9 cellular contexts compared by ENCODE assay signal in the genomic region with DNA sequence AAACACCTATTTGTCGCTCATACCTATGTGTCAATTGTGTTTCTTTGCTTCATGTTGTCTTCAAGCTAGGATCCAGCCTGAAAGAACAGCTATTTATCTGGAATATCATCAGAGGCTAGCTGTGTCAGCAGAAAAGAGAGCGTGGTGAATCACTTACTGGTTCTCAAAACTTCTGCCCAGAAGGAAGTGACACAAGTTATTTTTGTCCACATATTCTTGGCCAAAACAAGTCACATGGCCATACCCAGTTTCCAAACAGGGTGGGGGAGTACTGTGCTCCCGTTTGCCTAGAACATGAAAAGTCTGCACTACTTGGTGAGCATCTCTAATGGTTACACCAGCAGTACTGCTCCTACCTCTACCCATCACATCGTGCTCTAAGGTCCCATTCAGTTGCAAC.
DNase-seq lines count a peak whose midpoint lies in the region; ATAC-seq and TF ChIP-seq lines count a peak whose summit lies in the region.
"Had no signal": no experiment of that assay in that cellular context is flagged by ENCODE, and none has a peak within 500 bp of the region (broad histone marks: within the 10 kb centered on the region; RNA-seq: fewer than 3 reads in every experiment).

No MANE protein-coding gene starts in this region.

- H3K27me3 ChIP-seq in testis = no peaks in the 10 kb centered on the region

- intact Hi-C loops in Right ventricle myocardium superior (cut with DNase I) (no loop called here), testis (cut with DNase I; ENCODE audit: low total_unique reads) (no loop called here)

- peaks cover 5% of the 10 kb centered on the region for H3K4me1 ChIP-seq in testis

- 54 to 62% methylated on average over 4 of the region's 4 CpGs for WGBS in testis, 2 donors

- H3K27ac ChIP-seq in testis = no peak overlapping the region

- DNase-seq in AG08395 (ENCODE audit: low spot score) (peak; percentile 55), NB4 (ENCODE audit: low read depth) (peak; percentile 6), Right ventricle myocardium superior (no peak), testis (no peak), middle frontal gyrus (ENCODE audit: extremely low spot score, low spot score) (no peak)
- DNase-seq: activated naive CD8-positive, alpha-beta T cell treated with anti-CD3 and anti-CD28 coated beads, Interleukin-2, amount 50 U/mL, for 24 hours had no signal

- H3K9me3 ChIP-seq in testis = no peaks in the 10 kb centered on the region

- peak; percentile 88 for ATAC-seq in GM21723 (IDR thresholded peaks at IDR 0.05; ENCODE audit: unreplicated experiment)
- peak; percentile 91 for ATAC-seq in Right ventricle myocardium superior (ENCODE audit: poor library complexity)
- ATAC-seq in HG03097 (IDR thresholded peaks at IDR 0.05; ENCODE audit: low FRiP score, unreplicated experiment) = no peak
- no peak for ATAC-seq in GM18873 (IDR thresholded peaks at IDR 0.05; ENCODE audit: low FRiP score, unreplicated experiment)
- ATAC-seq: activated naive CD8-positive, alpha-beta T cell treated with anti-CD3 and anti-CD28 coated beads, Interleukin-2, amount 50 U/mL, for 24 hours had no signal

- no peak for TF ChIP-seq CTCF in NB4 (IDR thresholded peaks at IDR 0.05; ENCODE audit: low read depth, low read length)
- TF ChIP-seq CTCF in testis (IDR thresholded peaks at IDR 0.05) = no peak

- no peak overlapping the region for H3K4me3 ChIP-seq in NB4 (ENCODE audit: low read depth, low read length)
- H3K4me3 ChIP-seq in testis = no peak overlapping the region

- no peaks in the 10 kb centered on the region for H3K36me3 ChIP-seq in testis (ENCODE audit: low read depth, missing control alignments)

- TF ChIP-seq POLR2A in NB4 (IDR thresholded peaks at IDR 0.05; ENCODE audit: extremely low read depth, insufficient read length) (no peak), testis (IDR thresholded peaks at IDR 0.05) (no peak)

Comparison
In these comparisons a context has a peak if more than half of its experiments do, and no peak if none do; other contexts are left out.
1. DNase-seq: peak in AG08395 (single experiment) and NB4 (single experiment); none in Right ventricle myocardium superior (single experiment), testis (single experiment) and middle frontal gyrus (single experiment).
2. ATAC-seq: peak in GM21723 (single experiment) and Right ventricle myocardium superior (single experiment); none in HG03097 (single experiment) and GM18873 (single experiment).